ENCODE assay signal across 17 cellular contexts in genomic region chr7:151254851-151255250, GRCh38. TPM values are rescaled to one million over a fixed set of nuclear protein-coding genes. Genes with fewer than 3 reads are reported as not detected.
DNase-seq lines count a peak whose midpoint lies in the region; ATAC-seq and TF ChIP-seq lines count a peak whose summit lies in the region.
"Had no signal": no experiment of that assay in that cellular context is flagged by ENCODE, and none has a peak within 500 bp of the region (broad histone marks: within the 10 kb centered on the region; RNA-seq: fewer than 3 reads in every experiment).

No MANE protein-coding gene starts in this region.

- H3K9ac ChIP-seq in stomach smooth muscle (ENCODE audit: low read length in 2 of 2) = no peak overlapping the region

- intact Hi-C loops in left ventricle myocardium superior (cut with micrococcal nuclease) = no loop called here

- no peaks in the 10 kb centered on the region for H3K36me3 ChIP-seq in stomach smooth muscle (ENCODE audit: control insufficient read depth in 2 of 2, insufficient read depth in 2 of 2, low read length in 2 of 2)
- H3K36me3 ChIP-seq: BE2C had no signal

- H3K4me3 Mint-ChIP-seq in brain (peak overlapping the region in 2 of 5 experiments; percentile 12 to 79), nephron (peak overlapping the region; percentile 58 to 84 (median 80)), chondrocyte (ENCODE audit: unreplicated experiment) (no peak overlapping the region)
- no peak overlapping the region for H3K4me3 Mint-ChIP-seq in natural killer cell treated with Interleukin-12 subunit alpha and Interleukin-12 subunit beta and Interleukin-15 and Interleukin-18, amount 100 ng/mL, for 72 hours
- H3K4me3 Mint-ChIP-seq: CD4-positive, alpha-beta memory T cell had no signal

- H3K4me1 ChIP-seq in stomach smooth muscle (ENCODE audit: control insufficient read depth, insufficient read depth, low read length) = peaks cover 40% of the 10 kb centered on the region

- H3K36me3 Mint-ChIP-seq in brain (no peaks in the 10 kb centered on the region), nephron (ENCODE audit: low read depth) (no peaks in the 10 kb centered on the region), chondrocyte (ENCODE audit: low read depth) (peaks cover 8% of the 10 kb centered on the region)
- H3K36me3 Mint-ChIP-seq in natural killer cell treated with Interleukin-12 subunit alpha and Interleukin-12 subunit beta and Interleukin-15 and Interleukin-18, amount 100 ng/mL, for 72 hours = no peaks in the 10 kb centered on the region
- H3K36me3 Mint-ChIP-seq: CD4-positive, alpha-beta memory T cell had no signal

- peaks cover 0 to 4% (median 0%) of the 10 kb centered on the region in 5 experiments for H3K9me3 Mint-ChIP-seq in brain
- no peaks in the 10 kb centered on the region for H3K9me3 Mint-ChIP-seq in nephron
- no peaks in the 10 kb centered on the region for H3K9me3 Mint-ChIP-seq in natural killer cell treated with Interleukin-12 subunit alpha and Interleukin-12 subunit beta and Interleukin-15 and Interleukin-18, amount 100 ng/mL, for 72 hours
- no peaks in the 10 kb centered on the region for H3K9me3 Mint-ChIP-seq in chondrocyte (ENCODE audit: low read depth)
- H3K9me3 Mint-ChIP-seq: CD4-positive, alpha-beta memory T cell had no signal

- no peaks in the 10 kb centered on the region for H3K27me3 Mint-ChIP-seq in brain
- peaks cover 26% of the 10 kb centered on the region for H3K27me3 Mint-ChIP-seq in nephron (ENCODE audit: low read depth)
- peaks cover 47 to 65% of the 10 kb centered on the region in 2 donors for H3K27me3 Mint-ChIP-seq in natural killer cell treated with Interleukin-12 subunit alpha and Interleukin-12 subunit beta and Interleukin-15 and Interleukin-18, amount 100 ng/mL, for 72 hours
- H3K27me3 Mint-ChIP-seq in chondrocyte (ENCODE audit: low read depth) = peaks cover 3% of the 10 kb centered on the region

- H3K4me3 ChIP-seq in stomach smooth muscle (ENCODE audit: low read length in 2 of 2) = no peak overlapping the region
- H3K4me3 ChIP-seq: A549, GM12878 had no signal

- no peak for TF ChIP-seq CTCF in brain (conservative IDR thresholded peaks at IDR 0.05)
- no peak for TF ChIP-seq CTCF in nephron (IDR thresholded peaks at IDR 0.05; ENCODE audit: unreplicated experiment in 3 of 3)
- TF ChIP-seq CTCF in chondrocyte (IDR thresholded peaks at IDR 0.05) = no peak

- DNase-seq in left ventricle myocardium superior = peak; percentile 14
- no peak for DNase-seq in NCI-H2227 treated with DMSO at 0.1 percent for 48 hours (lab: John Stamatoyannopoulos, UW)
- DNase-seq in natural killer cell treated with Interleukin-12 subunit alpha and Interleukin-12 subunit beta and Interleukin-15 and Interleukin-18, amount 100 ng/mL, for 72 hours (ENCODE audit: low spot score) = no peak
- DNase-seq in chondrocyte (ENCODE audit: low spot score) = no peak
- DNase-seq: BE2C, DMS79 had no signal

- ATAC-seq in left ventricle myocardium superior = no peak
- ATAC-seq in natural killer cell treated with Interleukin-12 subunit alpha and Interleukin-12 subunit beta and Interleukin-15 and Interleukin-18, amount 100 ng/mL, for 72 hours = no peak
- ATAC-seq: A549, GM12878, HCT116 had no signal

- H3K27me3 ChIP-seq in stomach smooth muscle (ENCODE audit: control insufficient read depth in 1 of 2, insufficient read depth in 2 of 2, low read length in 2 of 2) = no peaks in the 10 kb centered on the region

- H3K4me1 Mint-ChIP-seq in brain = peaks cover 56% of the 10 kb centered on the region
- H3K4me1 Mint-ChIP-seq in nephron = peaks cover 68% of the 10 kb centered on the region
- H3K4me1 Mint-ChIP-seq in natural killer cell treated with Interleukin-12 subunit alpha and Interleukin-12 subunit beta and Interleukin-15 and Interleukin-18, amount 100 ng/mL, for 72 hours (ENCODE audit: low read depth in 2 of 2) = peaks cover 10% of the 10 kb centered on the region in 2 donors
- H3K4me1 Mint-ChIP-seq in chondrocyte (ENCODE audit: low read depth) = peaks cover 29% of the 10 kb centered on the region

- H3K9me3 ChIP-seq in stomach smooth muscle (ENCODE audit: control insufficient read depth in 2 of 2, low read length in 2 of 2) = no peaks in the 10 kb centered on the region
- H3K9me3 ChIP-seq: A549, BE2C had no signal

- peak overlapping the region in 4 of 5 experiments; percentile 68 to 99 (median 99) for H3K27ac Mint-ChIP-seq in brain
- H3K27ac Mint-ChIP-seq in nephron = peak overlapping the region; percentile 99 to 100 (median 99)
- H3K27ac Mint-ChIP-seq in natural killer cell treated with Interleukin-12 subunit alpha and Interleukin-12 subunit beta and Interleukin-15 and Interleukin-18, amount 100 ng/mL, for 72 hours = no peak overlapping the region
- H3K27ac Mint-ChIP-seq in chondrocyte (ENCODE audit: unreplicated experiment) = no peak overlapping the region
- H3K27ac Mint-ChIP-seq: CD4-positive, alpha-beta memory T cell had no signal

- peak overlapping the region; percentile 31 for H3K27ac ChIP-seq in stomach smooth muscle (ENCODE audit: low read length)
- H3K27ac ChIP-seq: A549, C4-2B, HL-60 had no signal

RNA-seq across cellular contexts. Expression of gene SMARCD3, which starts 6.4 kb away (rescaled TPM):
- 42.2 TPM for polyA plus RNA-seq in brain (ENCODE audit: insufficient read depth, low read depth, low replicate concordance)
- total RNA-seq in left ventricle myocardium superior (132 TPM), chondrocyte (105 to 125 TPM (median 120 TPM) in 3 replicates)
- 1 to 10 TPM in 1 of 2 donors, under 1 TPM in 1; 0.93 to 1.2 TPM for total RNA-seq in natural killer cell treated with Interleukin-12 subunit alpha and Interleukin-12 subunit beta and Interleukin-15 and Interleukin-18, amount 100 ng/mL, for 72 hours

RNA-seq across cellular contexts. Expression of gene CHPF2, which starts 22.6 kb away (rescaled TPM):
- polyA plus RNA-seq in brain (ENCODE audit: insufficient read depth, low read depth, low replicate concordance) = 15.7 TPM
- total RNA-seq in left ventricle myocardium superior (12.1 TPM), chondrocyte (98.3 to 135 TPM (median 101 TPM) in 3 replicates)
- 10 to 100 TPM; 54.6 to 67.6 TPM for total RNA-seq in natural killer cell treated with Interleukin-12 subunit alpha and Interleukin-12 subunit beta and Interleukin-15 and Interleukin-18, amount 100 ng/mL, for 72 hours

RNA-seq across cellular contexts. Expression of gene ABCF2, which starts 27.8 kb away (rescaled TPM):
- 38.1 TPM for polyA plus RNA-seq in brain (ENCODE audit: insufficient read depth, low read depth, low replicate concordance)
- total RNA-seq in left ventricle myocardium superior = 27.6 TPM
- 100 to 1,000 TPM in 1 of 2 donors, 10 to 100 TPM in 1; 68.4 to 118 TPM for total RNA-seq in natural killer cell treated with Interleukin-12 subunit alpha and Interleukin-12 subunit beta and Interleukin-15 and Interleukin-18, amount 100 ng/mL, for 72 hours
- total RNA-seq in chondrocyte = 35.8 to 42.2 TPM (median 37.7 TPM) in 3 replicates

RNA-seq across cellular contexts. Expression of gene H2BK1, which starts 44.6 kb away (rescaled TPM):
- polyA plus RNA-seq in brain (ENCODE audit: insufficient read depth, low read depth, low replicate concordance) = not detected
- not detected for total RNA-seq in left ventricle myocardium superior
- not detected for total RNA-seq in natural killer cell treated with Interleukin-12 subunit alpha and Interleukin-12 subunit beta and Interleukin-15 and Interleukin-18, amount 100 ng/mL, for 72 hours
- total RNA-seq in chondrocyte = not detected in 3 replicates
- total RNA-seq: G401 had no signal
- polyA plus RNA-seq: A549; AG04450; CD4-positive, alpha-beta memory T cell; GM12878 had no signal

Comparison
In these comparisons a context has a peak if more than half of its experiments do, and no peak if none do; other contexts are left out.
1. H3K27ac Mint-ChIP-seq: peak in brain (4 of 5) and nephron (3 of 3); none in natural killer cell treated with Interleukin-12 subunit alpha and Interleukin-12 subunit beta and Interleukin-15 and Interleukin-18, amount 100 ng/mL, for 72 hours (0 of 2) and chondrocyte (single experiment).
2. H3K4me3 Mint-ChIP-seq: peak in nephron (3 of 3); none in natural killer cell treated with Interleukin-12 subunit alpha and Interleukin-12 subunit beta and Interleukin-15 and Interleukin-18, amount 100 ng/mL, for 72 hours (single experiment) and chondrocyte (single experiment).
3. RNA of gene SMARCD3, which starts 6.4 kb away (total RNA-seq): 132 TPM in left ventricle myocardium superior (single experiment) and 105 to 125 TPM in chondrocyte; 0.93 to 1.2 TPM in natural killer cell treated with Interleukin-12 subunit alpha and Interleukin-12 subunit beta and Interleukin-15 and Interleukin-18, amount 100 ng/mL, for 72 hours; every median in the first group is over 10 times any median in the second.